ENCODE assay signal across 9 cellular contexts in the genomic region with DNA sequence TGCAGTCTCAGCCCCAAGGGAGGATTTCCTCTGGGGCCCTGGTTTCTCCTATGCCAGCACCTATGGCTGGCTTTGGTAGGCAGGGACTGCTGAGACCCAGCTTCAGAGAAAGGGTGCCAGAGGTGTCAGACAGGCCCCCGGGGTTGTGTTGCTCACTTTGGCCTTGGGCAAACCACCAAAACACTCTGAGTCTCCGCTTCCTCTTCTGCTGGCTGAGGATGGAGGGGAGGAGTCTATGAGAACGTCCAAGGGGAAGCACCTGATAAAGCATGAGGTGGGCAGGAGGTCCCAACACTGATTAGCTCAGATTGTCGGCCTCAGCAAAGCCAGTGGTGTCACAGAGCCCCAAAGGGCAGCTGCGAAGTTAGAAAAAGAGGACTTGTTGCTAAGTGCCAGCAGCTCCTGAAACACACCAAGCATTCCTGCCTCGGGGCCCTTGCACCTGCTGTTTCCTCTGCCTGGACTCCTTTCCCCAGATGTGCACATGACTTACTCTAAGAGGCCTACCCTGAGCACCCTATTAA. TPM values are rescaled to one million over a fixed set of nuclear protein-coding genes. Genes with fewer than 3 reads are reported as not detected.
DNase-seq lines count a peak whose midpoint lies in the region; ATAC-seq and TF ChIP-seq lines count a peak whose summit lies in the region.
"Had no signal": no experiment of that assay in that cellular context is flagged by ENCODE, and none has a peak within 500 bp of the region (broad histone marks: within the 10 kb centered on the region; RNA-seq: fewer than 3 reads in every experiment).

No MANE protein-coding gene starts in this region.

- H3K4me1 ChIP-seq in left lung, result peaks cover 0 to 5% of the 10 kb centered on the region in 2 donors
- H3K4me1 ChIP-seq in effector memory CD4-positive, alpha-beta T cell (ENCODE audit: control insufficient read depth, insufficient read depth, low read length, poor library complexity, severe bottlenecking), result no peaks in the 10 kb centered on the region

- peak overlapping the region in 1 of 2 donors; percentile 13 for H3K27ac ChIP-seq in left lung
- H3K27ac ChIP-seq in effector memory CD4-positive, alpha-beta T cell (ENCODE audit: insufficient read depth, low read length, poor library complexity, severe bottlenecking), result no peak overlapping the region

- no peaks in the 10 kb centered on the region for H3K27me3 ChIP-seq in left lung
- H3K27me3 ChIP-seq in effector memory CD4-positive, alpha-beta T cell (replicated peaks; ENCODE audit: control insufficient read depth, insufficient read depth, low read length, poor library complexity, severe bottlenecking), result no peaks in the 10 kb centered on the region

- intact Hi-C loops in left lung (cut with DNase I), result no loop called here

- peak; percentile 86 for ATAC-seq in GM18517 (IDR thresholded peaks at IDR 0.05; ENCODE audit: unreplicated experiment)
- peak; percentile 91 for ATAC-seq in GM21576 (IDR thresholded peaks at IDR 0.05; ENCODE audit: unreplicated experiment)
- ATAC-seq in HG03575 (IDR thresholded peaks at IDR 0.05; ENCODE audit: extremely low read depth, insufficient number of reproducible peaks, low FRiP score, unreplicated experiment), result peak; percentile 56
- peak; percentile 19 for ATAC-seq in left lung

- no peak for DNase-seq in left lung
- no peak for DNase-seq in effector memory CD4-positive, alpha-beta T cell
- DNase-seq in ACHN, result no peak
- DNase-seq in SHP77 treated with DMSO at 0.1 percent for 48 hours (lab: John Stamatoyannopoulos, UW), result no peak
- no peak for DNase-seq in ureter (ENCODE audit: low spot score)

- H3K9me3 ChIP-seq in left lung, result no peaks in the 10 kb centered on the region
- no peaks in the 10 kb centered on the region for H3K9me3 ChIP-seq in effector memory CD4-positive, alpha-beta T cell (ENCODE audit: control insufficient read depth, low read length)

- TF ChIP-seq CTCF in left lung (IDR thresholded peaks at IDR 0.05), result no peak

- no peak overlapping the region for H3K4me3 ChIP-seq in left lung
- no peak overlapping the region for H3K4me3 ChIP-seq in effector memory CD4-positive, alpha-beta T cell (ENCODE audit: insufficient read depth, low read depth, low read length, poor library complexity, severe bottlenecking)

- in situ Hi-C loops in ACHN (cut with HindIII; ENCODE audit: low pct_ligation_motif_present, low pct_unique_long_range_greater_than_20kb, low sequenced_read_pairs), result no loop called here

- peaks cover 0 to 71% of the 10 kb centered on the region in 2 donors for H3K36me3 ChIP-seq in left lung
- peaks cover 33% of the 10 kb centered on the region for H3K36me3 ChIP-seq in effector memory CD4-positive, alpha-beta T cell (ENCODE audit: control insufficient read depth, insufficient read depth, low read length)

RNA-seq across cellular contexts. Expression of gene SMTNL1, which starts 10.5 kb away (rescaled TPM):
- not detected for total RNA-seq in left lung
- not detected for total RNA-seq in ureter
- total RNA-seq: fibroblast of villous mesenchyme had no signal

RNA-seq across cellular contexts. Expression of gene TIMM10, which starts 17.4 kb away (rescaled TPM):
- total RNA-seq in left lung, result 10 to 100 TPM; 21.7 to 39.6 TPM
- 50.5 TPM for total RNA-seq in ureter

RNA-seq across cellular contexts. Expression of gene UBE2L6, which starts 19.6 kb away (rescaled TPM):
- total RNA-seq in left lung, result 100 to 1,000 TPM in 1 of 2 donors, 10 to 100 TPM in 1; 97.1 to 109 TPM
- 83.1 TPM for total RNA-seq in ureter

RNA-seq across cellular contexts. Expression of gene SLC43A1, which starts 32.4 kb away (rescaled TPM):
- total RNA-seq in left lung (10 to 100 TPM; 11.8 to 25.3 TPM), ureter (10.4 TPM)

RNA-seq across cellular contexts. Expression of gene SERPING1, which starts 49.6 kb away (rescaled TPM):
- total RNA-seq in left lung (100 to 1,000 TPM; 195 to 329 TPM), ureter (302 TPM)

Comparison
In these comparisons a context has a peak if more than half of its experiments do, and no peak if none do; other contexts are left out.
1. ATAC-seq: peak in every context shown above with its lines; median percentile 91 in GM21576; 86 in GM18517; 56 in HG03575; 19 in left lung.